8 cellular contexts compared by ENCODE assay signal in genomic region chr6:52881996-52882841, GRCh38. TPM values are rescaled to one million over a fixed set of nuclear protein-coding genes. Genes with fewer than 3 reads are reported as not detected.
DNase-seq lines count a peak whose midpoint lies in the region; ATAC-seq and TF ChIP-seq lines count a peak whose summit lies in the region.

No MANE protein-coding gene starts in this region.

- peak overlapping the region; percentile 87 for H3K27ac Mint-ChIP-seq in activated T-helper 17 cell treated with anti-CD3 and anti-CD28 coated beads, Interleukin-2, amount 50 U/mL, for 72 hours

- H3K27me3 ChIP-seq in GM23248 (replicated peaks; ENCODE audit: insufficient read depth), result no peaks in the 10 kb centered on the region
- no peaks in the 10 kb centered on the region for H3K27me3 ChIP-seq in neuronal stem cell (ENCODE audit: control insufficient read depth in 3 of 3, insufficient read depth in 3 of 3, low read depth in 1 of 3, low read length in 3 of 3)

- H3K23ac ChIP-seq in neuronal stem cell (ENCODE audit: low read depth, low read length, poor library complexity), result no peak overlapping the region

- peaks cover 4% of the 10 kb centered on the region; the same call in 1 of the 2 replicates for H3F3A ChIP-seq in GM23248 (ENCODE audit: insufficient read depth)

- H3K4me2 ChIP-seq in GM23248 (ENCODE audit: unreplicated experiment), result peak overlapping the region; percentile 92
- peak overlapping the region; percentile 65 for H3K4me2 ChIP-seq in neuronal stem cell (ENCODE audit: insufficient read depth, low read length, poor library complexity, severe bottlenecking)

- no peak overlapping the region for H2BK12ac ChIP-seq in neuronal stem cell (ENCODE audit: low read length)

- peak; percentile 87 for DNase-seq in ELF-1 (ENCODE audit: low read depth, low spot score)
- peak; percentile 81 for DNase-seq in GM23248
- peak; percentile 81 for DNase-seq in RKO (ENCODE audit: low spot score)
- DNase-seq in foreskin fibroblast, result peak; percentile 53 to 79
- DNase-seq in neuronal stem cell (ENCODE audit: low spot score), result peak; percentile 50
- DNase-seq in superior temporal gyrus (ENCODE audit: extremely low spot score), result peak; percentile 83

- H3K79me1 ChIP-seq in neuronal stem cell (ENCODE audit: low read depth, low read length), result no peaks in the 10 kb centered on the region

- H3K18ac ChIP-seq in neuronal stem cell (ENCODE audit: low read length), result peak overlapping the region; percentile 78

- no peaks in the 10 kb centered on the region for H3K79me2 ChIP-seq in GM23248 (ENCODE audit: insufficient read depth)

- peak; percentile 99 for ATAC-seq in activated T-helper 17 cell treated with anti-CD3 and anti-CD28 coated beads, Interleukin-2, amount 50 U/mL, for 72 hours (replicated peaks)

- H3K4me3 ChIP-seq in GM23248 (peak overlapping the region; percentile 74), foreskin fibroblast (ENCODE audit: low read depth in 1 of 2, low read length in 2 of 2) (peak overlapping the region; percentile 48 to 79), neuronal stem cell (ENCODE audit: low read length in 2 of 2) (peak overlapping the region; percentile 29 to 77)

- H3K9me3 ChIP-seq in GM23248 (ENCODE audit: low read depth), result no peaks in the 10 kb centered on the region
- no peaks in the 10 kb centered on the region for H3K9me3 ChIP-seq in KOPT-K1 (ENCODE audit: insufficient read depth, low read length, poor library complexity, severe bottlenecking)
- no peaks in the 10 kb centered on the region for H3K9me3 ChIP-seq in neuronal stem cell (replicated peaks in 1 of 2; ENCODE audit: control insufficient read depth in 2 of 2, insufficient read depth in 1 of 2, low read depth in 1 of 2, low read length in 2 of 2)

- 11 to 13% methylated on average over 17 to 18 of the region's 18 CpGs for WGBS in GM23248 (ENCODE audit: low coverage in 1 of 2, low lambda C conversion rate in 2 of 2, missing lambda C conversion rate in 2 of 2), 2 experiments
- no CpG with 5 or more reads among the region's 18 CpGs for WGBS in neuronal stem cell (ENCODE audit: extremely low coverage in 2 of 2, insufficient read length in 2 of 2, insufficient replicate concordance in 1 of 2), 2 donors

- H4K91ac ChIP-seq in neuronal stem cell (ENCODE audit: low read depth, low read length, poor library complexity), result no peak overlapping the region

- no peaks in the 10 kb centered on the region for H3K27me3 Mint-ChIP-seq in activated T-helper 17 cell treated with anti-CD3 and anti-CD28 coated beads, Interleukin-2, amount 50 U/mL, for 72 hours

- peak overlapping the region; percentile 68 for H3K9ac ChIP-seq in GM23248
- H3K9ac ChIP-seq in neuronal stem cell (ENCODE audit: low read depth, low read length, poor library complexity), result no peak overlapping the region

- H4K8ac ChIP-seq in neuronal stem cell (ENCODE audit: low read depth, low read length), result no peak overlapping the region

- H3K9me3 Mint-ChIP-seq in activated T-helper 17 cell treated with anti-CD3 and anti-CD28 coated beads, Interleukin-2, amount 50 U/mL, for 72 hours, result no peaks in the 10 kb centered on the region

- H3K27ac ChIP-seq in GM23248, result no peak overlapping the region
- H3K27ac ChIP-seq in KOPT-K1 (ENCODE audit: low read depth, low read length, poor library complexity, severe bottlenecking), result peak overlapping the region; percentile 50
- no peak overlapping the region for H3K27ac ChIP-seq in neuronal stem cell (replicated peaks; ENCODE audit: low read length)

- no peak overlapping the region for H3K4ac ChIP-seq in neuronal stem cell (ENCODE audit: low read length)

- H3K14ac ChIP-seq in neuronal stem cell (ENCODE audit: low read length), result no peak overlapping the region

- H2BK5ac ChIP-seq in neuronal stem cell (ENCODE audit: low read length), result no peak overlapping the region

- peak; percentile 82 for TF ChIP-seq CTCF in foreskin fibroblast (IDR thresholded peaks at IDR 0.05; ENCODE audit: low read depth, low read length)

- no peaks in the 10 kb centered on the region for H3K36me3 Mint-ChIP-seq in activated T-helper 17 cell treated with anti-CD3 and anti-CD28 coated beads, Interleukin-2, amount 50 U/mL, for 72 hours (ENCODE audit: low read depth)

- H2BK15ac ChIP-seq in neuronal stem cell (ENCODE audit: low read length), result no peak overlapping the region

- peak overlapping the region; percentile 98 for H2AFZ ChIP-seq in GM23248
- peak overlapping the region; percentile 85 for H2AFZ ChIP-seq in neuronal stem cell (ENCODE audit: low read length)

- H3K36me3 ChIP-seq in GM23248 (ENCODE audit: low read depth), result no peaks in the 10 kb centered on the region
- no peaks in the 10 kb centered on the region for H3K36me3 ChIP-seq in KOPT-K1 (ENCODE audit: insufficient read depth, low read length)
- no peaks in the 10 kb centered on the region for H3K36me3 ChIP-seq in neuronal stem cell (replicated peaks in 1 of 2; ENCODE audit: control insufficient read depth in 2 of 2, insufficient read depth in 2 of 2, low read length in 2 of 2)

- H2AK5ac ChIP-seq in neuronal stem cell (ENCODE audit: low read depth, low read length), result no peak overlapping the region

- no peaks in the 10 kb centered on the region for H3K4me1 Mint-ChIP-seq in activated T-helper 17 cell treated with anti-CD3 and anti-CD28 coated beads, Interleukin-2, amount 50 U/mL, for 72 hours

- H3K4me1 ChIP-seq in GM23248 (ENCODE audit: insufficient read depth) (peaks cover 15% of the 10 kb centered on the region), neuronal stem cell (ENCODE audit: control insufficient read depth in 2 of 2, insufficient read depth in 1 of 2, low read depth in 1 of 2, low read length in 2 of 2) (peaks cover 0 to 2% of the 10 kb centered on the region in 2 donors)

- no peak overlapping the region for H2BK120ac ChIP-seq in neuronal stem cell (ENCODE audit: low read depth, low read length)

- peak overlapping the region; percentile 90 for H3K4me3 Mint-ChIP-seq in activated T-helper 17 cell treated with anti-CD3 and anti-CD28 coated beads, Interleukin-2, amount 50 U/mL, for 72 hours

- H4K20me1 ChIP-seq in GM23248 (ENCODE audit: insufficient read depth), result no peaks in the 10 kb centered on the region

- no peaks in the 10 kb centered on the region for H3K9me2 ChIP-seq in GM23248 (ENCODE audit: insufficient read depth)

- in situ Hi-C loops in GM23248 (cut with MboI), result no loop called here

RNA-seq across cellular contexts. Expression of gene GSTA3, which starts 27.3 kb away (rescaled TPM):
- not detected in 2 replicates for total RNA-seq in GM23248 (2014; rRNA removed; shearing (Covaris generic))
- not detected in 2 replicates for polyA plus RNA-seq in GM23248 (2016; fragmentation: Nextera tagmentation; extraction: Ambion mirVana)
- total RNA-seq in activated T-helper 17 cell treated with anti-CD3 and anti-CD28 coated beads, Interleukin-2, amount 50 U/mL, for 72 hours, result not detected
- polyA plus RNA-seq in neuronal stem cell (2013, experiment 1 of 2), result not detected
- not detected for polyA plus RNA-seq in neuronal stem cell (2013, experiment 2 of 2)

RNA-seq across cellular contexts. Expression of gene GSTA5, which starts 41.6 kb away (rescaled TPM):
- total RNA-seq in GM23248 (2014; rRNA removed; shearing (Covaris generic)), result not detected in 2 replicates
- not detected in 2 replicates for polyA plus RNA-seq in GM23248 (2016; fragmentation: Nextera tagmentation; extraction: Ambion mirVana)
- not detected for total RNA-seq in activated T-helper 17 cell treated with anti-CD3 and anti-CD28 coated beads, Interleukin-2, amount 50 U/mL, for 72 hours
- not detected for polyA plus RNA-seq in neuronal stem cell (2013, experiment 1 of 2)
- not detected for polyA plus RNA-seq in neuronal stem cell (2013, experiment 2 of 2)
